Comparison of ENCODE assay signal across 8 cellular contexts in the genomic region with DNA sequence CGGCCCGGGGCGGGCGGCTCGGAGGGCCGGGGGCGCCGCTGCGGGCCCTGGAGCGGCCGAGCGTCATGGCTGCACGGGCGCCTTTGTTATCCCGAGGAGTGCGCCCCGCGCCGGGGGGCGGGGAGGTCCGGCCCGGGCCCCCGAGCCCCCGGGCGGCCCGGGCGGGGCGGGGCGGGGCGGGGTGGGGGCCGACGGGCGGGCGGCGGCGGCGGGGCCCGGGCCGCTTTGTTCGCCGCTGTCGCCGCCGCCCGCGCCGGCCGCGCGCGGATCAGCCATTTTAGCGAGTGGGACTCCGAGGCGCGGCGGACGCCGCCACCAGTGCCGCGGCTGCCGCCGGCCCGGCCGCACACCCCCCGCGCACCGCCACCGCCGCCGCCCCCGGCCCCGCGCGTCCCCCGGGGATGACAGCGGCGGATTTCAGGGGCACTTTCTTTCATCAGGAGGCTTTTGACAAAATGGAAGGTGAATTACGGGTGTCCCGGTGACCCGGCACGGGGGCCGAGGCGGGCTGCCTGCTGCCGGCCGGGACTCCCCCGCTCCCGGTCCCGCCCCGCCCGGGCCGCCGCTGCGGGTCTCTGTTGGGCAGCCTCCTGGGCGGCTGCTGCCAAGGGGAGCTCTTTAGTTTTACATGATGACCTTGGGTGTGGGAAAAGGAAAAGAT. TPM values are rescaled to one million over a fixed set of nuclear protein-coding genes. Genes with fewer than 3 reads are reported as not detected.
A peak's percentile ranks its signal among the peaks of the same experiment; 100 is the strongest.
DNase-seq lines count a peak whose midpoint lies in the region; ATAC-seq and TF ChIP-seq lines count a peak whose summit lies in the region.

No MANE protein-coding gene starts in this region.

- intact Hi-C loops in left lung (cut with DNase I), result no loop called here
- intact Hi-C loops in transverse colon (cut with DNase I; ENCODE audit: low total_unique reads), result no loop called here

- H3K27me3 ChIP-seq in ACC112 (ENCODE audit: insufficient read depth, low read length), result no peaks in the 10 kb centered on the region
- H3K27me3 ChIP-seq in adipocyte (replicated peaks; ENCODE audit: control insufficient read depth, insufficient read depth, low read length), result peaks cover 5% of the 10 kb centered on the region
- H3K27me3 ChIP-seq in left lung, result no peaks in the 10 kb centered on the region
- no peaks in the 10 kb centered on the region for H3K27me3 ChIP-seq in transverse colon

- no peak for TF ChIP-seq POLR2A in transverse colon (IDR thresholded peaks at IDR 0.05)

- H2AFZ ChIP-seq in ACC112 (ENCODE audit: low read length, unreplicated experiment), result peak overlapping the region; percentile 25

- H3K4me3 ChIP-seq in ACC112 (ENCODE audit: low read depth, low read length), result peak overlapping the region; percentile 82
- H3K4me3 ChIP-seq in adipocyte (ENCODE audit: low read length), result peak overlapping the region; percentile 71
- peak overlapping the region; percentile 24 to 47 for H3K4me3 ChIP-seq in left lung
- H3K4me3 ChIP-seq in transverse colon, result peak overlapping the region; percentile 22 to 60 (median 44)

- DNase-seq in adipocyte (ENCODE audit: low read depth) (peak; percentile 39), left lung (peak in 1 of 2 donors; percentile 67), transverse colon (no peak), cerebellar nuclear complex (lab: John Stamatoyannopoulos, UW) (no peak), NCI-H187 treated with DMSO at 0.1 percent for 48 hours (lab: John Stamatoyannopoulos, UW) (no peak)

- H3K36me3 ChIP-seq in ACC112 (ENCODE audit: insufficient read depth, low read length) (no peaks in the 10 kb centered on the region), adipocyte (ENCODE audit: control insufficient read depth, insufficient read depth, low read length, severe bottlenecking) (peaks cover 4% of the 10 kb centered on the region), left lung (peaks cover 0 to 7% of the 10 kb centered on the region in 2 donors), transverse colon (no peaks in the 10 kb centered on the region)

- H3K9me3 ChIP-seq in adipocyte (ENCODE audit: control insufficient read depth, low read length) (no peaks in the 10 kb centered on the region), left lung (no peaks in the 10 kb centered on the region), transverse colon (no peaks in the 10 kb centered on the region)

- H3K9ac ChIP-seq in adipocyte (ENCODE audit: low read length), result no peak overlapping the region

- no peak for TF ChIP-seq EP300 in transverse colon (IDR thresholded peaks at IDR 0.05; ENCODE audit: low read depth)

- no peak for TF ChIP-seq CTCF in left lung (IDR thresholded peaks at IDR 0.05)
- no peak for TF ChIP-seq CTCF in transverse colon (IDR thresholded peaks at IDR 0.05)

- H3K79me2 ChIP-seq in ACC112 (ENCODE audit: control insufficient read depth, insufficient read depth, low read length, unreplicated experiment), result peaks cover 9% of the 10 kb centered on the region

- H3K27ac ChIP-seq in ACC112 (ENCODE audit: low read depth, low read length) (no peak overlapping the region), left lung (no peak overlapping the region), transverse colon (peak overlapping the region in 3 of 4 donors; percentile 38 to 57 (median 50))

- in situ Hi-C loops in transverse colon (cut with MboI; ENCODE audit: low pct_ligation_motif_present in 1 of 4, low pct_unique_long_range_greater_than_20kb in 1 of 4, low sequenced_read_pairs in 3 of 4), result loop anchor here in 1 of 4 donors (25.0 kb wide), 1 partner anchor 197 kb away; no protein-coding TSS in a partner anchor

- H3K4me1 ChIP-seq in ACC112 (ENCODE audit: control insufficient read depth, insufficient read depth, low read length, unreplicated experiment), result no peaks in the 10 kb centered on the region
- no peaks in the 10 kb centered on the region for H3K4me1 ChIP-seq in adipocyte (ENCODE audit: control insufficient read depth, insufficient read depth, low read length)
- no peaks in the 10 kb centered on the region for H3K4me1 ChIP-seq in left lung
- peaks cover 0 to 10% (median 0%) of the 10 kb centered on the region in 4 donors for H3K4me1 ChIP-seq in transverse colon

- peak; percentile 3 for ATAC-seq in GM18520 (IDR thresholded peaks at IDR 0.05; ENCODE audit: unreplicated experiment)
- ATAC-seq in HG03442 (IDR thresholded peaks at IDR 0.05; ENCODE audit: unreplicated experiment), result peak; percentile 4
- no peak for ATAC-seq in left lung

- WGBS in transverse colon (ENCODE audit: low coverage in 1 of 2), 2 donors, result 57% methylated on average over 37 of the region's 94 CpGs; no CpG with 5 or more reads in 1 of the 2 donors

RNA-seq across cellular contexts. Expression of a gene that starts 1.2 kb away (rescaled TPM):
- 10 to 100 TPM; 30.2 to 43.6 TPM for total RNA-seq in left lung
- total RNA-seq in transverse colon, result 10 to 100 TPM in 2 of 4 donors, 1 to 10 TPM in 2; 2.6 to 23.2 (median 8.6) TPM

Comparison
In these comparisons a context has a peak if more than half of its experiments do, and no peak if none do; other contexts are left out.
1. H3K27ac ChIP-seq: peak in transverse colon (3 of 4); none in ACC112 (single experiment) and left lung (0 of 2).
2. Peak in every context shown above with its lines, with median percentiles within 50 percentile points of each other: H3K4me3 ChIP-seq.